Comparison of ENCODE assay signal across 14 cellular contexts in the genomic region with DNA sequence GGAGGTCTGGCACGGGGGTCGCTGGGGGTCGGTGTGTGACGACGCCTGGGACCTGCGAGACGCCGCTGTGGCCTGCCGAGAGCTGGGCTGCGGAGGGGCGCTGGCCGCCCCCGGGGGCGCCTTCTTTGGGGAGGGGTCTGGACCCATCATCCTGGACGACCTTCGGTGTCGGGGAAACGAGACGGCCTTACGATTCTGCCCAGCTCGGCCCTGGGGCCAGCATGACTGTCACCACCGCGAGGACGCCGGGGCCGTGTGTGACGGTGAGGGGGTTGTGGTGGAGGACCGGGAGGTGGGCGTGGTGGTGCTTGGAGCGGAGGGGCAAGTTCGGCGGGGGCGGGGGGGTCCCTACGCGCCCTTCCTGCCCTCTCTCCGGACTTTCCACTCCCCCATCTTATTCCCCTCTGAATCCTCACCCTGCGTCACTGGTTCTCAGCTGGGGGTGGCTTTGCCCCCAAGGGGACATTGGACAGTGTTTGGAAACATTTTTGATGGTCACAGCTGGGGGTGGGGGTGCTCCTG. TPM values are rescaled to one million over a fixed set of nuclear protein-coding genes. Genes with fewer than 3 reads are reported as not detected.
DNase-seq lines count a peak whose midpoint lies in the region; ATAC-seq and TF ChIP-seq lines count a peak whose summit lies in the region.
"Had no signal": no experiment of that assay in that cellular context is flagged by ENCODE, and none has a peak within 500 bp of the region (broad histone marks: within the 10 kb centered on the region; RNA-seq: fewer than 3 reads in every experiment).

No MANE protein-coding gene starts in this region.

- intact Hi-C loops in Right ventricle myocardium inferior (cut with DNase I) (no loop called here), cardiac septum (cut with DNase I) (no loop called here), psoas muscle (cut with DNase I) (no loop called here), vagina (cut with DNase I) (no loop called here)

- H3K4me3 ChIP-seq in gastroesophageal sphincter (peak overlapping the region in 1 of 2 donors; percentile 36), psoas muscle (peak overlapping the region; percentile 52), vagina (peak overlapping the region; percentile 48 to 54)

- H3K4me1 Mint-ChIP-seq in T-helper 2 cell treated with Interferon-gamma antibody and Interleukin-4, amounts not matched to agents 5 μg/mL and 100 μg/mL, for 36 hours (ENCODE audit: low read depth): no peaks in the 10 kb centered on the region

- TF ChIP-seq CTCF in gastroesophageal sphincter (IDR thresholded peaks at IDR 0.05) (no peak), psoas muscle (IDR thresholded peaks at IDR 0.05) (no peak), vagina (IDR thresholded peaks at IDR 0.05) (no peak)

- 44% methylated on average over 8 of the region's 37 CpGs; no CpG with 5 or more reads in 1 of the 2 donors for WGBS in gastroesophageal sphincter (ENCODE audit: low coverage in 1 of 2), 2 donors
- 57 to 60% (median 58%) methylated on average over 26 to 37 of the region's 37 CpGs for WGBS in psoas muscle, 3 donors

- no peak for TF ChIP-seq EP300 in gastroesophageal sphincter (IDR thresholded peaks at IDR 0.05)

- H3K27ac Mint-ChIP-seq in T-helper 2 cell treated with Interferon-gamma antibody and Interleukin-4, amounts not matched to agents 5 μg/mL and 100 μg/mL, for 36 hours: no peak overlapping the region

- H3K27me3 ChIP-seq in gastroesophageal sphincter (no peaks in the 10 kb centered on the region), psoas muscle (ENCODE audit: insufficient read depth in 3 of 3, low read length in 2 of 3) (peaks cover 0 to 7% (median 5%) of the 10 kb centered on the region in 3 donors), vagina (no peaks in the 10 kb centered on the region)

- DNase-seq in Right ventricle myocardium inferior (ENCODE audit: missing footprints) (peak; percentile 64), cardiac septum (ENCODE audit: low spot score) (no peak), psoas muscle (peak in 1 of 2 donors; percentile 54), vagina (ENCODE audit: extremely low spot score in 2 of 2) (no peak), cerebellum (ENCODE audit: low spot score) (no peak), NCI-H2227 treated with DMSO at 0.1 percent for 48 hours (lab: John Stamatoyannopoulos, UW) (no peak)
- no peak for DNase-seq in T-helper 2 cell treated with Interferon-gamma antibody and Interleukin-4, amounts not matched to agents 5 μg/mL and 100 μg/mL, for 36 hours (ENCODE audit: low spot score)
- DNase-seq: activated CD8-positive, alpha-beta memory T cell treated with anti-CD3 and anti-CD28 coated beads, Interleukin-2, amount 50 U/mL, for 48 hours; stimulated activated naive CD8-positive, alpha-beta T cell treated with anti-CD3 and anti-CD28 coated beads, Interleukin-15, Interleukin-2, amounts not matched to agents 100 U/mL and 50 U/mL, for 24 hours had no signal

- H3K27ac ChIP-seq in gastroesophageal sphincter (peak overlapping the region in 3 of 4 donors; percentile 47 to 96 (median 95)), psoas muscle (peak overlapping the region; percentile 46), vagina (peak overlapping the region; percentile 96)
- H3K27ac ChIP-seq: epithelial cell of prostate had no signal

- H3K9me3 ChIP-seq in gastroesophageal sphincter (no peaks in the 10 kb centered on the region), psoas muscle (no peaks in the 10 kb centered on the region), vagina (no peaks in the 10 kb centered on the region)

- H3K36me3 Mint-ChIP-seq in T-helper 2 cell treated with Interferon-gamma antibody and Interleukin-4, amounts not matched to agents 5 μg/mL and 100 μg/mL, for 36 hours (ENCODE audit: low read depth): no peaks in the 10 kb centered on the region
- H3K36me3 Mint-ChIP-seq: activated naive CD8-positive, alpha-beta T cell had no signal

- ATAC-seq in Right ventricle myocardium inferior (peak; percentile 3), gastroesophageal sphincter (no peak), psoas muscle (peak in 1 of 4 donors; percentile 3)

- H3K36me3 ChIP-seq in gastroesophageal sphincter (peaks cover 0 to 4% of the 10 kb centered on the region in 2 donors), psoas muscle (ENCODE audit: insufficient read depth in 1 of 2, low read depth in 1 of 2) (peaks cover 0 to 1% of the 10 kb centered on the region in 2 donors), vagina (no peaks in the 10 kb centered on the region)

- H3K27me3 Mint-ChIP-seq in T-helper 2 cell treated with Interferon-gamma antibody and Interleukin-4, amounts not matched to agents 5 μg/mL and 100 μg/mL, for 36 hours (ENCODE audit: low read depth): peaks cover 2% of the 10 kb centered on the region

- no peaks in the 10 kb centered on the region for H3K9me3 Mint-ChIP-seq in T-helper 2 cell treated with Interferon-gamma antibody and Interleukin-4, amounts not matched to agents 5 μg/mL and 100 μg/mL, for 36 hours

- no peak for TF ChIP-seq POLR2A in gastroesophageal sphincter (IDR thresholded peaks at IDR 0.05)
- no peak for TF ChIP-seq POLR2A in vagina (IDR thresholded peaks at IDR 0.05)

- no peak overlapping the region for H3K4me3 Mint-ChIP-seq in T-helper 2 cell treated with Interferon-gamma antibody and Interleukin-4, amounts not matched to agents 5 μg/mL and 100 μg/mL, for 36 hours

- H3K4me1 ChIP-seq in gastroesophageal sphincter: peaks cover 0 to 67% (median 14%) of the 10 kb centered on the region in 3 donors
- H3K4me1 ChIP-seq in psoas muscle: no peaks in the 10 kb centered on the region
- H3K4me1 ChIP-seq in vagina: peaks cover 47% of the 10 kb centered on the region

RNA-seq across cellular contexts. Expression of a gene that starts 5.5 kb away (rescaled TPM):
- 3.4 TPM for total RNA-seq in Right ventricle myocardium inferior
- total RNA-seq in cardiac septum: 7.7 TPM
- 10 to 100 TPM in 3 of 4 donors, 1 to 10 TPM in 1; 6.3 to 39.2 (median 23.5) TPM for total RNA-seq in gastroesophageal sphincter
- 1 to 10 TPM; 1.2 to 4.6 (median 1.9) TPM for total RNA-seq in psoas muscle
- under 1 TPM; 0.11 to 0.35 (median 0.16) TPM for polyA plus RNA-seq in psoas muscle
- total RNA-seq in vagina: 13.5 TPM
- 1.4 TPM for total RNA-seq in cerebellum

RNA-seq across cellular contexts. Expression of a gene that starts 8.7 kb away (rescaled TPM):
- 5.6 TPM for total RNA-seq in Right ventricle myocardium inferior
- 6.0 TPM for total RNA-seq in cardiac septum
- total RNA-seq in gastroesophageal sphincter: 10 to 100 TPM in 1 of 4 donors, 1 to 10 TPM in 3; 7.4 to 14.0 (median 7.9) TPM
- total RNA-seq in psoas muscle: 1 to 10 TPM; 2.6 to 6.3 (median 4.5) TPM
- 1 to 10 TPM; 2.0 to 4.2 (median 3.6) TPM for polyA plus RNA-seq in psoas muscle
- 14.2 TPM for total RNA-seq in vagina
- total RNA-seq in cerebellum: 9.6 TPM

RNA-seq across cellular contexts. Expression of a gene that starts 17.3 kb away (rescaled TPM):
- total RNA-seq in Right ventricle myocardium inferior (5.7 TPM), cardiac septum (3.4 TPM), gastroesophageal sphincter (10 to 100 TPM in 1 of 4 donors, 1 to 10 TPM in 3; 2.4 to 13.0 (median 4.9) TPM), psoas muscle (10 to 100 TPM in 2 of 4 donors, 1 to 10 TPM in 2; 5.9 to 14.3 (median 11.5) TPM), vagina (2.7 TPM), cerebellum (0.91 TPM)
- 10 to 100 TPM; 11.8 to 12.4 (median 12.2) TPM for polyA plus RNA-seq in psoas muscle

RNA-seq across cellular contexts. Expression of a gene that starts 29.2 kb away (rescaled TPM):
- total RNA-seq in Right ventricle myocardium inferior (not detected), cardiac septum (not detected), gastroesophageal sphincter (not detected), psoas muscle (not detected), vagina (not detected), cerebellum (not detected)
- not detected for polyA plus RNA-seq in psoas muscle
- total RNA-seq: chondrocyte, posterior vena cava had no signal

RNA-seq across cellular contexts. Expression of a gene that starts 32.3 kb away (rescaled TPM):
- total RNA-seq in Right ventricle myocardium inferior (55.2 TPM), cardiac septum (50.8 TPM), gastroesophageal sphincter (10 to 100 TPM; 39.0 to 78.5 (median 63.8) TPM), psoas muscle (10 to 100 TPM; 32.0 to 78.0 (median 48.1) TPM), vagina (61.4 TPM), cerebellum (14.0 TPM)
- 100 to 1,000 TPM in 2 of 3 donors, 10 to 100 TPM in 1; 78.7 to 177 (median 109) TPM for polyA plus RNA-seq in psoas muscle

Comparison
In these comparisons a context has a peak if more than half of its experiments do, and no peak if none do; other contexts are left out.
1. H3K27ac ChIP-seq: peak in every context shown above with its lines; median percentile 96 in vagina; 95 in gastroesophageal sphincter; 46 in psoas muscle.